Comparison of ENCODE assay signal across 8 cellular contexts in the genomic region with DNA sequence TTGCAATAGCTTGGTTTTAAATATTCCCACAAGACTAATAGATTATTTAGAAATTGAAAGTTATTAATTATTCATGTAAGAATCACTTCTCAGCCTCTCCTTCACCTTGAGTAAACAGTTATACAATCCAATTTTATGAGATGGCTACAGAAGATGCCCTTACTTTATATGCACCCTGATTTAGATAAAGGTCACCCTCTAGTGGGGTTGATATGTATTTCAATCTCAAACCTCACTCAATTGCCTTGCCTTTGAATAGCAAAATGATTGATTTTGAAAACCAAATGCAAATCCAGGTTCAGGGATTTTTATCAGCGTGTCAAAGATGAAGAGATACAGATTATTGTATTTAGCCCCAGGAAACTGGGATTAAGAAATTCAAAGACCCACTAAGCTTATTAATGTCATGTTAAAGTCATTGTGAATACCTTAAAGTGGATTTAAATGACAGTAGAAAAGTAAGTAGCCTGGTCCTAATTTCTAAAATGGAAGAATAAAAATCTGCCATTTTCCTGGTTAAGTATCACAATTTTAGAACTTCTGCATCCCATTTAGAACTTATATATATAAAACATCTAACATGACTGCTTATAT.
DNase-seq lines count a peak whose midpoint lies in the region; ATAC-seq, FAIRE-seq and TF ChIP-seq lines count a peak whose summit lies in the region.

No MANE protein-coding gene starts in this region.

- no peaks in the 10 kb centered on the region for H3K36me3 ChIP-seq in WERI-Rb-1
- no peaks in the 10 kb centered on the region for H3K36me3 ChIP-seq in testis (ENCODE audit: low read depth, missing control alignments)
- no peaks in the 10 kb centered on the region for H3K36me3 ChIP-seq in vagina

- H3K4me2 ChIP-seq in A549, result no peak overlapping the region

- H3K27ac ChIP-seq in A549, result no peak overlapping the region
- no peak overlapping the region for H3K27ac ChIP-seq in WERI-Rb-1
- no peak overlapping the region for H3K27ac ChIP-seq in testis
- no peak overlapping the region for H3K27ac ChIP-seq in vagina

- POLR2A ChIA-PET in A549 (lab: Yijun Ruan, JAX), result no interaction called here

- DNase-seq in A549 (ENCODE audit: low read depth in 1 of 2, low spot score in 1 of 2) (peak; percentile 28 to 45), GM12892 (ENCODE audit: insufficient read length) (peak; percentile 1), NCI-H1417 treated with DMSO at 0.1 percent for 48 hours (lab: John Stamatoyannopoulos, UW) (peak; percentile 75), WERI-Rb-1 (no peak), left cardiac atrium (no peak), testis (no peak), vagina (ENCODE audit: extremely low spot score in 2 of 2) (no peak)

- ATAC-seq in A549 (peak; percentile 73 to 82; a peak in 4 of 6 replicates), HG02678 (IDR thresholded peaks at IDR 0.05; ENCODE audit: unreplicated experiment) (peak; percentile 89), left cardiac atrium (peak; percentile 41 to 51)

- H3K4me1 ChIP-seq in A549, result peaks cover 5% of the 10 kb centered on the region; the same call in 2 of the 3 replicates
- no peaks in the 10 kb centered on the region for H3K4me1 ChIP-seq in testis
- H3K4me1 ChIP-seq in vagina, result no peaks in the 10 kb centered on the region

- H3K4me3 ChIP-seq in A549 (no peak overlapping the region), WERI-Rb-1 (ENCODE audit: low read depth, low read length) (no peak overlapping the region), testis (no peak overlapping the region), vagina (no peak overlapping the region)

- intact Hi-C loops in left cardiac atrium (cut with DNase I) (loop anchor here (2.0 to 10.0 kb wide), 3 partner anchors 240 to 611 kb away; no protein-coding TSS in a partner anchor), testis (cut with DNase I; ENCODE audit: low total_unique reads) (no loop called here), vagina (cut with DNase I) (loop anchor here (10.0 kb wide), 1 partner anchor 243 kb away; no protein-coding TSS in a partner anchor)

- FAIRE-seq in A549 (lab: Jason Lieb, UNC) (no peak), GM12892 (lab: Jason Lieb, UNC) (no peak)

- CTCF ChIA-PET in A549 (lab: Yijun Ruan, JAX), result interaction anchor here (0.7 to 3.7 kb wide), 24 partner anchors 8 to 612 kb away, joined by 3 to 19 read pairs (median 4); no protein-coding TSS in a partner anchor

- H3K27me3 ChIP-seq in WERI-Rb-1 (ENCODE audit: insufficient read depth, low read depth, severe bottlenecking) (no peaks in the 10 kb centered on the region), testis (no peaks in the 10 kb centered on the region), vagina (no peaks in the 10 kb centered on the region)

- TF ChIP-seq POLR2A in A549 (IDR thresholded peaks at IDR 0.05; ENCODE audit: low read length), result no peak
- no peak for TF ChIP-seq POLR2A in GM12892 (IDR thresholded peaks at IDR 0.05; ENCODE audit: low read depth, low read length)
- no peak for TF ChIP-seq POLR2A in testis (IDR thresholded peaks at IDR 0.05)
- TF ChIP-seq POLR2A in vagina (IDR thresholded peaks at IDR 0.05), result no peak

- peak; percentile 85 to 86 for TF ChIP-seq RAD21 in A549 (conservative IDR thresholded peaks at IDR 0.05 in 1 of 2, IDR thresholded peaks at IDR 0.05 in 1 of 2)

- no peaks in the 10 kb centered on the region for H3K9me3 ChIP-seq in A549
- H3K9me3 ChIP-seq in WERI-Rb-1 (ENCODE audit: severe bottlenecking), result no peaks in the 10 kb centered on the region
- H3K9me3 ChIP-seq in testis, result no peaks in the 10 kb centered on the region
- H3K9me3 ChIP-seq in vagina, result no peaks in the 10 kb centered on the region

- 5% methylated on average over 1 of the region's 1 CpG for WGBS in A549 (ENCODE audit: missing lambda C conversion rate)
- 23 to 52% methylated on average over 1 of the region's 1 CpG for WGBS in testis, 2 donors

- TF ChIP-seq EP300 in A549 (IDR thresholded peaks at IDR 0.05), result no peak

- TF ChIP-seq CTCF in A549 (IDR thresholded peaks at IDR 0.05) (peak; percentile 70), WERI-Rb-1 (IDR thresholded peaks at IDR 0.05; ENCODE audit: low read depth, low read length) (peak; percentile 48), testis (IDR thresholded peaks at IDR 0.05) (peak; percentile 27 to 39 (median 37)), vagina (IDR thresholded peaks at IDR 0.05) (peak in 1 of 3 experiments; percentile 31)

TF ChIP-seq in A549, 52 proteins besides CTCF, POLR2A, EP300 and RAD21:
- TF ChIP-seq SMC3 (IDR thresholded peaks at IDR 0.05) (peak; percentile 89), SREBF2 (IDR thresholded peaks at IDR 0.05) (no peak)
TF ChIP-seq in A549: peak in this region for 1.

Comparison
In these comparisons a context has a peak if more than half of its experiments do, and no peak if none do; other contexts are left out.
1. DNase-seq: peak in A549 (2 of 2), GM12892 (single experiment) and NCI-H1417 treated with DMSO at 0.1 percent for 48 hours (single experiment); none in WERI-Rb-1 (single experiment), left cardiac atrium (single experiment), testis (single experiment) and vagina (0 of 2).
2. Peak in every context shown above with its lines, with median percentiles within 50 percentile points of each other: ATAC-seq.